In genomic region chr9:70629080-70629685, GRCh38 we compare ENCODE assay signal across 8 cellular contexts.
DNase-seq lines count a peak whose midpoint lies in the region; ATAC-seq and TF ChIP-seq lines count a peak whose summit lies in the region.
"Not testable (repeated sequence)": the region's sequence is repeated elsewhere in the genome, so short reads cannot be mapped to it uniquely, and the experiment has no call there.

No MANE protein-coding gene starts in this region.

- not testable (repeated sequence) for H2BK12ac ChIP-seq in trophoblast cell (ENCODE audit: low read length)

- ATAC-seq in foreskin keratinocyte = not testable (repeated sequence)

- not testable (repeated sequence) for H3K79me2 ChIP-seq in trophoblast cell (ENCODE audit: control insufficient read depth, insufficient read depth, low read length, poor library complexity)

- not testable (repeated sequence) for H3K4me3 ChIP-seq in HAP-1; brain microvascular endothelial cell (ENCODE audit: low read depth, low read length); trophoblast cell (ENCODE audit: low read depth, low read length)

- DNase-seq in AG09319 (ENCODE audit: extremely low read depth, low read depth); brain microvascular endothelial cell; foreskin keratinocyte: not testable (repeated sequence)
- DNase-seq in GM03348 (ENCODE audit: low spot score) = peak; percentile 37
- peak; percentile 46 to 65 for DNase-seq in HAP-1 (ENCODE audit: low spot score in 2 of 2)
- peak; percentile 11 for DNase-seq in M059J (ENCODE audit: low read depth)
- peak; percentile 59 for DNase-seq in OCI-M1 (lab: John Stamatoyannopoulos, UW)
- peak in 1 of 2 donors; percentile 19 for DNase-seq in trophoblast cell

- H2AFZ ChIP-seq in trophoblast cell (ENCODE audit: insufficient read depth, low read length, poor library complexity) = not testable (repeated sequence)

- H3K4ac ChIP-seq in trophoblast cell (ENCODE audit: low read depth, low read length) = not testable (repeated sequence)

- H3K18ac ChIP-seq in trophoblast cell (ENCODE audit: low read length) = not testable (repeated sequence)

- H3K36me3 ChIP-seq in HAP-1 (replicated peaks); brain microvascular endothelial cell (replicated peaks); trophoblast cell (ENCODE audit: control insufficient read depth in 1 of 2, insufficient read depth in 2 of 2, low read length in 2 of 2): not testable (repeated sequence)

- not testable (repeated sequence) for H4K91ac ChIP-seq in trophoblast cell (ENCODE audit: low read depth, low read length)

- no CpG with 5 or more reads among the region's 15 CpGs for WGBS in trophoblast cell (ENCODE audit: extremely low coverage, insufficient coverage, insufficient read length)

- H3K14ac ChIP-seq in trophoblast cell (ENCODE audit: low read length) = not testable (repeated sequence)

- not testable (repeated sequence) for H3K9me3 ChIP-seq in HAP-1; trophoblast cell (ENCODE audit: insufficient read depth, low read depth, low read length)

- H3K23ac ChIP-seq in trophoblast cell (ENCODE audit: low read length) = not testable (repeated sequence)

- not testable (repeated sequence) for H4K12ac ChIP-seq in trophoblast cell (ENCODE audit: low read depth, low read length)

- H4K8ac ChIP-seq in trophoblast cell (ENCODE audit: low read depth, low read length) = peak overlapping the region; percentile 28

- not testable (repeated sequence) for H3K9ac ChIP-seq in trophoblast cell (ENCODE audit: low read length)

- not testable (repeated sequence) for H2BK120ac ChIP-seq in trophoblast cell (ENCODE audit: insufficient read depth, low read length, poor library complexity)

- not testable (repeated sequence) for H2AK5ac ChIP-seq in trophoblast cell (ENCODE audit: low read length)

- not testable (repeated sequence) for H3K27me3 ChIP-seq in HAP-1 (ENCODE audit: low read depth); brain microvascular endothelial cell (replicated peaks); foreskin keratinocyte; trophoblast cell (ENCODE audit: insufficient read depth, low read length)

- not testable (repeated sequence) for H2BK5ac ChIP-seq in trophoblast cell (ENCODE audit: low read depth, low read length, poor library complexity)

- H3K79me1 ChIP-seq in trophoblast cell (ENCODE audit: low read length) = not testable (repeated sequence)

- H3K27ac ChIP-seq in brain microvascular endothelial cell; foreskin keratinocyte; trophoblast cell (ENCODE audit: low read depth, low read length): not testable (repeated sequence)

- in situ Hi-C loops in HAP-1 (cut with MboI; ENCODE audit: low sequenced_read_pairs) = loop anchor here (25.0 kb wide), 2 partner anchors 208 to 358 kb away; no protein-coding TSS in a partner anchor
- in situ Hi-C loops in brain microvascular endothelial cell (cut with HindIII; ENCODE audit: low pct_ligation_motif_present, low sequenced_read_pairs) = not testable (repeated sequence)

- H3K4me2 ChIP-seq in trophoblast cell (ENCODE audit: low read length) = not testable (repeated sequence)

- peaks cover 77% of the 10 kb centered on the region for H3K4me1 ChIP-seq in HAP-1
- H3K4me1 ChIP-seq in foreskin keratinocyte; trophoblast cell (ENCODE audit: control insufficient read depth in 1 of 2, insufficient read depth in 2 of 2, low read length in 2 of 2): not testable (repeated sequence)

- TF ChIP-seq CTCF in AG09319 (IDR thresholded peaks at IDR 0.05; ENCODE audit: low read depth, low read length) (peak; percentile 6), brain microvascular endothelial cell (IDR thresholded peaks at IDR 0.05; ENCODE audit: low read depth, low read length, missing control alignments) (peak; percentile 65), foreskin keratinocyte (conservative IDR thresholded peaks at IDR 0.05) (peak; percentile 4)

Comparison
In these comparisons a context has a peak if more than half of its experiments do, and no peak if none do; other contexts are left out.
1. CTCF ChIP-seq: peak in every context shown above with its lines; median percentile 65 in brain microvascular endothelial cell; 6 in AG09319; 4 in foreskin keratinocyte.